In the genomic region with DNA sequence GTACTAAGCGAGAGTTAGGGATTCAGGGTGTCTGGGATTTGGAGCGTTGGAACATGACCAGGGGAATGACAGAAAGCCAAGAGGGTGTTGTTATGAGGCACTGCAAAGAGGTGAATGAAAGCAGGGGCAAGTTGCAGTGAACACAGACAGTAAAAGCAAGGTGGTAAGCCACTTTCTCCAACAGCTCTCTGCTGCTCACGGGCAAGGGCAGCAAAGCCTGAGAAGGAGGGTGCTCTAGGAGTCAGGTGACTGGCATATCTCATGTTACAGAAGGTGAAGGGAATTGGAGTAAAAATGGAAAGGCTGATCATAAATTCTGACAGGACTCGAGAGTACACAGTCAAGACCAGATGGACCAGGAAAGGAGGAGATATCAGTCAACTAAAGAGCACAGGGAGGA, we compare ENCODE assay signal across 18 cellular contexts. TPM values are rescaled to one million over a fixed set of nuclear protein-coding genes. Genes with fewer than 3 reads are reported as not detected.
DNase-seq lines count a peak whose midpoint lies in the region; ATAC-seq and TF ChIP-seq lines count a peak whose summit lies in the region.
"Had no signal": no experiment of that assay in that cellular context is flagged by ENCODE, and none has a peak within 500 bp of the region (broad histone marks: within the 10 kb centered on the region; RNA-seq: fewer than 3 reads in every experiment).

No MANE protein-coding gene starts in this region.

- intact Hi-C loops in right cardiac atrium (cut with DNase I) = no loop called here

- peak; percentile 22 for DNase-seq in NCI-H526 treated with DMSO at 0.1 percent for 48 hours (lab: John Stamatoyannopoulos, UW)
- DNase-seq in endothelial cell (ENCODE audit: low spot score) = no peak
- no peak for DNase-seq in right cardiac atrium
- no peak for DNase-seq in WERI-Rb-1
- DNase-seq in NCI-H1694 treated with DMSO at 0.1 percent for 48 hours (lab: John Stamatoyannopoulos, UW) = no peak
- DNase-seq: activated CD8-positive, alpha-beta memory T cell treated with anti-CD3 and anti-CD28 coated beads, Interleukin-2, amount 10 ng/mL, durations not matched to agents 7 days and 5 days; COR-L47; left ventricle myocardium superior; NCI-H1417 treated with DMSO at 0.1 percent for 48 hours; NCI-H345; pancreas; stimulated activated CD4-positive, alpha-beta T cell treated with anti-CD3 and anti-CD28 coated beads, Interleukin-2, amount 100 ng/mL, for 48 hours; uterus had no signal

- H3K27me3 ChIP-seq in BLaER1 (no peaks in the 10 kb centered on the region), right cardiac atrium (ENCODE audit: control insufficient read depth, insufficient read depth) (no peaks in the 10 kb centered on the region), WERI-Rb-1 (ENCODE audit: insufficient read depth, low read depth, severe bottlenecking) (no peaks in the 10 kb centered on the region)
- H3K27me3 ChIP-seq: pancreas, uterus had no signal

- peaks cover 93% of the 10 kb centered on the region for H4K20me1 ChIP-seq in BLaER1

- H3K4me2 ChIP-seq in BLaER1 = peak overlapping the region; percentile 22

- H3K4me3 Mint-ChIP-seq in endothelial cell (ENCODE audit: unreplicated experiment) = peak overlapping the region; percentile 12
- H3K4me3 Mint-ChIP-seq: activated CD8-positive, alpha-beta memory T cell treated with anti-CD3 and anti-CD28 coated beads, Interleukin-2, amount 10 ng/mL, durations not matched to agents 7 days and 5 days; activated T-helper 17 cell treated with anti-CD3 and anti-CD28 coated beads, Interleukin-2, amount 50 U/mL, for 72 hours had no signal

- H3K4me1 ChIP-seq in BLaER1 (peaks cover 53% of the 10 kb centered on the region), right cardiac atrium (ENCODE audit: control insufficient read depth, insufficient read depth, low read length) (peaks cover 1% of the 10 kb centered on the region)
- H3K4me1 ChIP-seq: uterus had no signal

- H3K9me3 ChIP-seq in BLaER1 = peaks cover 6% of the 10 kb centered on the region; the same call in 1 of the 2 replicates
- no peaks in the 10 kb centered on the region for H3K9me3 ChIP-seq in right cardiac atrium (ENCODE audit: control insufficient read depth, low read length)
- no peaks in the 10 kb centered on the region for H3K9me3 ChIP-seq in WERI-Rb-1 (ENCODE audit: severe bottlenecking)
- H3K9me3 ChIP-seq: pancreas, uterus had no signal

- H3K9ac ChIP-seq in BLaER1 = no peak overlapping the region

- H3K4me3 ChIP-seq in BLaER1 (no peak overlapping the region), right cardiac atrium (ENCODE audit: low read length) (no peak overlapping the region), WERI-Rb-1 (ENCODE audit: low read depth, low read length) (no peak overlapping the region)
- H3K4me3 ChIP-seq: pancreas, uterus had no signal

- WGBS in right cardiac atrium = 90% methylated on average over 4 of the region's 4 CpGs

- ATAC-seq in GM18498 (IDR thresholded peaks at IDR 0.05; ENCODE audit: unreplicated experiment) (peak; percentile 12), HG03354 (IDR thresholded peaks at IDR 0.05; ENCODE audit: poor library complexity, severe bottlenecking, unreplicated experiment) (no peak), right cardiac atrium (no peak)
- ATAC-seq: activated CD8-positive, alpha-beta memory T cell treated with anti-CD3 and anti-CD28 coated beads, Interleukin-2, amount 10 ng/mL, durations not matched to agents 7 days and 5 days; left ventricle myocardium superior; pancreas; Right ventricle myocardium inferior had no signal

- H3K27ac ChIP-seq in BLaER1 (no peak overlapping the region), right cardiac atrium (ENCODE audit: low read length) (no peak overlapping the region), WERI-Rb-1 (no peak overlapping the region)
- H3K27ac ChIP-seq: pancreas, uterus had no signal

- H3K36me3 ChIP-seq in BLaER1 (peaks cover 8% of the 10 kb centered on the region; the same call in 1 of the 2 replicates), WERI-Rb-1 (no peaks in the 10 kb centered on the region)
- H3K36me3 ChIP-seq: pancreas, uterus had no signal

- no peak overlapping the region for H3K27ac Mint-ChIP-seq in endothelial cell (ENCODE audit: unreplicated experiment)
- H3K27ac Mint-ChIP-seq: activated CD8-positive, alpha-beta memory T cell treated with anti-CD3 and anti-CD28 coated beads, Interleukin-2, amount 10 ng/mL, durations not matched to agents 7 days and 5 days; activated T-helper 17 cell treated with anti-CD3 and anti-CD28 coated beads, Interleukin-2, amount 50 U/mL, for 72 hours had no signal

- peaks cover 74% of the 10 kb centered on the region for H3K4me1 Mint-ChIP-seq in endothelial cell (ENCODE audit: unreplicated experiment)

- peaks cover 4% of the 10 kb centered on the region for H3K27me3 Mint-ChIP-seq in endothelial cell (ENCODE audit: unreplicated experiment)
- H3K27me3 Mint-ChIP-seq: activated T-helper 17 cell treated with anti-CD3 and anti-CD28 coated beads, Interleukin-2, amount 50 U/mL, for 72 hours had no signal

- no peak for TF ChIP-seq CTCF in endothelial cell (IDR thresholded peaks at IDR 0.05; ENCODE audit: unreplicated experiment)
- TF ChIP-seq CTCF in WERI-Rb-1 (IDR thresholded peaks at IDR 0.05; ENCODE audit: low read depth, low read length) = no peak

- no peaks in the 10 kb centered on the region for H3K9me3 Mint-ChIP-seq in endothelial cell (ENCODE audit: unreplicated experiment)
- H3K9me3 Mint-ChIP-seq: activated T-helper 17 cell treated with anti-CD3 and anti-CD28 coated beads, Interleukin-2, amount 50 U/mL, for 72 hours had no signal

- H3K36me3 Mint-ChIP-seq in endothelial cell (ENCODE audit: low read depth, unreplicated experiment) = peaks cover 4% of the 10 kb centered on the region
- H3K36me3 Mint-ChIP-seq: activated CD8-positive, alpha-beta memory T cell treated with anti-CD3 and anti-CD28 coated beads, Interleukin-2, amount 10 ng/mL, durations not matched to agents 7 days and 5 days had no signal

RNA-seq across cellular contexts. Expression of a gene that starts 14.5 kb away (rescaled TPM):
- 159 TPM for total RNA-seq in endothelial cell (ENCODE audit: unreplicated experiment)
- 1 to 10 TPM; 2.2 to 4.0 (median 3.0) TPM for total RNA-seq in right cardiac atrium
- polyA plus RNA-seq in right cardiac atrium = 0.79 TPM

Comparison
In these comparisons a context has a peak if more than half of its experiments do, and no peak if none do; other contexts are left out.
1. RNA of a gene that starts 14.5 kb away (total RNA-seq): 159 TPM in endothelial cell (single experiment); 2.2 to 4.0 TPM in right cardiac atrium; every median in the first group is over 10 times any median in the second.